ENCODE assay signal across 8 cellular contexts in the genomic region with DNA sequence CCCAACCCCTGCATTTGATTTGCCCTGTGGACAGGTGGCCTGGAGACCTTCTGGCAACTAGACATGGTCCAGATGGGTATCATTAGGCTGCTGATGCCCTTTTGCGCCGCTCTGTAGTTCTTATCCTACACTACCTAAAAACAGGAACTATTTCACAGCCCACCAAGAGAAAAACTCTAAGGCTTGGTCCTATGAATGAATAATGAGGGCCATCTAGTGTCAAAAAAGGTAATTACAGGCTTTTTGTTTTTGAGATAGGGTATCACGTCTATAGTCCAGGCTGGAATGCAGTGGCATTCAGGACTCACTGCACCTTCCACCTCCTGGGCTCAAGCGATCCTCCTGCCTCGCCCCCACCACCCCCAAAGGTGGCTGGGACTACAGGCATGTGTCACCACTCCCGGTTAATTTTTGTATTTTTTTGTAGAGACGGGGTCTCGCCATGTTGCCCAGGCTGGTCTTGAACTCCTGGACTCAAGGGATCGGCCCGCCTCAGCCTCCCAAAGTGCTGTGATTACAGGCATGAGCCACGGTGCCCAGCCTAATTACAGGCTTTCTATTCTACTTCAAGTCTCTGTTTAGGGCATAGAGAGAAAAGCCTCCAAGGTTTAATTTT. TPM values are rescaled to one million over a fixed set of nuclear protein-coding genes. Genes with fewer than 3 reads are reported as not detected.
A peak's percentile ranks its signal among the peaks of the same experiment; 100 is the strongest.
DNase-seq lines count a peak whose midpoint lies in the region; FAIRE-seq and TF ChIP-seq lines count a peak whose summit lies in the region.

No MANE protein-coding gene starts in this region.

- 60% methylated on average over 11 of the region's 11 CpGs for WGBS in suprapubic skin

- H3K9me3 Mint-ChIP-seq in brain: no peaks in the 10 kb centered on the region

- dilution Hi-C loops in keratinocyte (cut with MboI; ENCODE audit: extremely low pct_ligation_motif_present, low sequenced_read_pairs): no loop called here

- no peak for TF ChIP-seq POLR2A in suprapubic skin (IDR thresholded peaks at IDR 0.05)

- no peak overlapping the region for H3K4me2 ChIP-seq in keratinocyte (ENCODE audit: control insufficient read depth, extremely low read depth, insufficient read depth, low read depth, low read length)

- TF ChIP-seq EP300 in suprapubic skin (IDR thresholded peaks at IDR 0.05): no peak

- H3K79me2 ChIP-seq in keratinocyte (ENCODE audit: control insufficient read depth, insufficient read depth, low read length): no peaks in the 10 kb centered on the region

- no peak for FAIRE-seq in keratinocyte (lab: Jason Lieb, UNC)

- H3K27ac ChIP-seq in HL-60 (replicated peaks): no peak overlapping the region
- no peak overlapping the region for H3K27ac ChIP-seq in keratinocyte (ENCODE audit: control insufficient read depth, insufficient read depth, low read length)
- no peak overlapping the region for H3K27ac ChIP-seq in suprapubic skin

- no peak overlapping the region for H3K9ac ChIP-seq in keratinocyte (ENCODE audit: control insufficient read depth, extremely low read depth, insufficient read depth, low read length)

- H4K20me1 ChIP-seq in keratinocyte (ENCODE audit: control insufficient read depth, extremely low read depth, insufficient read depth, low read length): no peaks in the 10 kb centered on the region

- H3K4me3 Mint-ChIP-seq in brain: no peak overlapping the region

- no peaks in the 10 kb centered on the region for H3K27me3 ChIP-seq in HL-60 (ENCODE audit: insufficient read depth, poor library complexity, severe bottlenecking)
- no peaks in the 10 kb centered on the region for H3K27me3 ChIP-seq in keratinocyte (ENCODE audit: control insufficient read depth, extremely low read depth, insufficient read depth, low read length)
- H3K27me3 ChIP-seq in suprapubic skin: no peaks in the 10 kb centered on the region

- peak; percentile 42 for DNase-seq in NCI-H2196 (lab: John Stamatoyannopoulos, UW; ENCODE audit: unreplicated experiment)
- no peak for DNase-seq in NCI-H2196 treated with DMSO at 0.1 percent for 48 hours (lab: John Stamatoyannopoulos, UW; ENCODE audit: unreplicated experiment)
- DNase-seq in HL-60 (ENCODE audit: low read depth in 1 of 2, low spot score in 1 of 2): peak in 1 of 2 experiments; percentile 29
- peak; percentile 39 to 78 for DNase-seq in NOMO-1 (lab: John Stamatoyannopoulos, UW; ENCODE audit: unreplicated experiment in 2 of 2)
- DNase-seq in keratinocyte (ENCODE audit: low read depth, low spot score): no peak
- no peak for DNase-seq in suprapubic skin (ENCODE audit: low spot score in 2 of 2)
- DNase-seq in NCI-H128 (lab: John Stamatoyannopoulos, UW; ENCODE audit: unreplicated experiment): no peak

- TF ChIP-seq CTCF in HL-60 (IDR thresholded peaks at IDR 0.05; ENCODE audit: insufficient read depth, low read length): peak; percentile 68
- peak; percentile 75 to 81 for TF ChIP-seq CTCF in brain (conservative IDR thresholded peaks at IDR 0.05)
- TF ChIP-seq CTCF in keratinocyte (optimal IDR thresholded peaks at IDR 0.05 in 1 of 3, IDR thresholded peaks at IDR 0.05 in 1 of 3, conservative IDR thresholded peaks at IDR 0.05 in 1 of 3; ENCODE audit: extremely low read depth in 1 of 3, insufficient read depth in 2 of 3, low read length in 3 of 3): peak in 2 of 3 experiments; percentile 62 to 74
- TF ChIP-seq CTCF in suprapubic skin (IDR thresholded peaks at IDR 0.05): peak; percentile 42 to 57

- H3K4me1 ChIP-seq in keratinocyte (ENCODE audit: control insufficient read depth, extremely low read depth, insufficient read depth, low read length) (peaks cover 22% of the 10 kb centered on the region), suprapubic skin (no peaks in the 10 kb centered on the region)

- peaks cover 79% of the 10 kb centered on the region for H3K36me3 Mint-ChIP-seq in brain

- H3K9me1 ChIP-seq in keratinocyte (ENCODE audit: control insufficient read depth, extremely low read depth, insufficient read depth, low read length): no peaks in the 10 kb centered on the region

- H3K4me3 ChIP-seq in HL-60 (replicated peaks; ENCODE audit: insufficient read depth, low read length) (no peak overlapping the region), keratinocyte (ENCODE audit: control insufficient read depth in 2 of 3, extremely low read depth in 1 of 3, insufficient read depth in 2 of 3, low read depth in 1 of 3, low read length in 3 of 3) (no peak overlapping the region), suprapubic skin (no peak overlapping the region)

- peaks cover 7 to 11% of the 10 kb centered on the region in 2 experiments for H3K36me3 ChIP-seq in keratinocyte (ENCODE audit: control insufficient read depth in 2 of 2, extremely low read depth in 1 of 2, insufficient read depth in 2 of 2, low read length in 2 of 2)
- peaks cover 53% of the 10 kb centered on the region for H3K36me3 ChIP-seq in suprapubic skin

- peak overlapping the region in 1 of 5 experiments; percentile 77 for H3K27ac Mint-ChIP-seq in brain

- H2AFZ ChIP-seq in keratinocyte (ENCODE audit: control insufficient read depth, low read length): no peak overlapping the region

- H3K9me3 ChIP-seq in keratinocyte (ENCODE audit: control insufficient read depth, low read depth, low read length) (no peaks in the 10 kb centered on the region), suprapubic skin (no peaks in the 10 kb centered on the region)

- H3K4me1 Mint-ChIP-seq in brain: no peaks in the 10 kb centered on the region

- H3K27me3 Mint-ChIP-seq in brain: no peaks in the 10 kb centered on the region

RNA-seq across cellular contexts. Expression of gene COIL, which starts 20.9 kb away (rescaled TPM):
- polyA plus RNA-seq in brain (ENCODE audit: insufficient read depth, low read depth, low replicate concordance) (15.3 TPM), keratinocyte (7.2 to 11.6 TPM (median 8.3 TPM) in 3 replicates)
- polyA plus RNA-seq in keratinocyte (2011; ENCODE audit: low read depth): 23.9 TPM
- 4.6 and 7.5 TPM in 2 replicates for polyA plus RNA-seq in keratinocyte (2011; cell fraction: cytosol; rRNA removed)
- 8.7 and 13.9 TPM in 2 replicates for polyA plus RNA-seq in keratinocyte (2011; cell fraction: nucleus; rRNA removed)
- 12.0 and 13.5 TPM in 2 replicates for polyA plus RNA-seq in keratinocyte (2012; ENCODE audit: low replicate concordance)
- polyA minus RNA-seq in keratinocyte: 1.7 to 3.9 TPM (median 3.0 TPM) in 3 replicates
- 2.3 TPM for polyA minus RNA-seq in keratinocyte (2011; cell fraction: cytosol; rRNA and poly(A)+ RNA removed)
- polyA minus RNA-seq in keratinocyte (2011; cell fraction: nucleus; rRNA and poly(A)+ RNA removed): 3.3 and 4.3 TPM in 2 replicates
- 10 to 100 TPM; 13.0 to 15.6 (median 14.0) TPM for total RNA-seq in suprapubic skin

RNA-seq across cellular contexts. Expression of gene TRIM25, which starts 26.1 kb away (rescaled TPM):
- polyA plus RNA-seq in brain (ENCODE audit: insufficient read depth, low read depth, low replicate concordance): 19.1 TPM
- polyA plus RNA-seq in keratinocyte: 35.0 to 98.7 TPM (median 60.3 TPM) in 3 replicates
- polyA plus RNA-seq in keratinocyte (2011; ENCODE audit: low read depth): 138 TPM
- 45.1 and 67.0 TPM in 2 replicates for polyA plus RNA-seq in keratinocyte (2011; cell fraction: cytosol; rRNA removed)
- 75.6 and 97.0 TPM in 2 replicates for polyA plus RNA-seq in keratinocyte (2011; cell fraction: nucleus; rRNA removed)
- 38.6 and 67.5 TPM in 2 replicates for polyA plus RNA-seq in keratinocyte (2012; ENCODE audit: low replicate concordance)
- 48.1 to 70.4 TPM (median 59.6 TPM) in 3 replicates for polyA minus RNA-seq in keratinocyte
- 55.8 TPM for polyA minus RNA-seq in keratinocyte (2011; cell fraction: cytosol; rRNA and poly(A)+ RNA removed)
- polyA minus RNA-seq in keratinocyte (2011; cell fraction: nucleus; rRNA and poly(A)+ RNA removed): 58.3 and 90.5 TPM in 2 replicates
- total RNA-seq in suprapubic skin: 100 to 1,000 TPM in 1 of 4 donors, 10 to 100 TPM in 3; 39.2 to 175 (median 55.9) TPM

RNA-seq across cellular contexts. Expression of gene SCPEP1, which starts 38.0 kb away (rescaled TPM):
- 113 TPM for polyA plus RNA-seq in brain (ENCODE audit: insufficient read depth, low read depth, low replicate concordance)
- 33.7 to 43.4 TPM (median 34.4 TPM) in 3 replicates for polyA plus RNA-seq in keratinocyte
- polyA plus RNA-seq in keratinocyte (2011; ENCODE audit: low read depth): 29.0 TPM
- 12.3 and 14.0 TPM in 2 replicates for polyA plus RNA-seq in keratinocyte (2011; cell fraction: cytosol; rRNA removed)
- 68.3 and 81.9 TPM in 2 replicates for polyA plus RNA-seq in keratinocyte (2011; cell fraction: nucleus; rRNA removed)
- 25.0 TPM in 2 replicates for polyA plus RNA-seq in keratinocyte (2012; ENCODE audit: low replicate concordance)
- polyA minus RNA-seq in keratinocyte: 8.3 to 11.4 TPM (median 9.4 TPM) in 3 replicates
- polyA minus RNA-seq in keratinocyte (2011; cell fraction: cytosol; rRNA and poly(A)+ RNA removed): 15.3 TPM
- polyA minus RNA-seq in keratinocyte (2011; cell fraction: nucleus; rRNA and poly(A)+ RNA removed): 15.5 and 31.0 TPM in 2 replicates
- 100 to 1,000 TPM in 2 of 4 donors, 10 to 100 TPM in 2; 81.2 to 160 (median 100.0) TPM for total RNA-seq in suprapubic skin

Comparison
In these comparisons a context has a peak if more than half of its experiments do, and no peak if none do; other contexts are left out.
1. DNase-seq: peak in NCI-H2196 (single experiment) and NOMO-1 (2 of 2); none in NCI-H2196 treated with DMSO at 0.1 percent for 48 hours (single experiment), keratinocyte (single experiment), suprapubic skin (0 of 2) and NCI-H128 (single experiment).
2. Peak in every context shown above with its lines, with median percentiles within 50 percentile points of each other: CTCF ChIP-seq.